ENCODE assay signal across 23 cellular contexts in genomic region chr20:62195736-62196135, GRCh38. TPM values are rescaled to one million over a fixed set of nuclear protein-coding genes. Genes with fewer than 3 reads are reported as not detected.
DNase-seq lines count a peak whose midpoint lies in the region; ATAC-seq, FAIRE-seq and TF ChIP-seq lines count a peak whose summit lies in the region.
"Had no signal": no experiment of that assay in that cellular context is flagged by ENCODE, and none has a peak within 500 bp of the region (broad histone marks: within the 10 kb centered on the region; RNA-seq: fewer than 3 reads in every experiment).

No MANE protein-coding gene starts in this region.

- H3F3A ChIP-seq in DOHH2 (ENCODE audit: control insufficient read depth, insufficient read depth): peaks cover 11% of the 10 kb centered on the region

- TF ChIP-seq CTCF in DOHH2 (IDR thresholded peaks at IDR 0.05; ENCODE audit: low read depth, low read length, poor library complexity, severe bottlenecking): no peak
- TF ChIP-seq CTCF in astrocyte (IDR thresholded peaks at IDR 0.05; ENCODE audit: insufficient read depth, low read depth, low read length): no peak
- no peak for TF ChIP-seq CTCF in progenitor cell of endocrine pancreas (IDR thresholded peaks at IDR 0.05; ENCODE audit: unreplicated experiment)

- H3K4me1 Mint-ChIP-seq in astrocyte (ENCODE audit: low read depth, unreplicated experiment) (no peaks in the 10 kb centered on the region), progenitor cell of endocrine pancreas (ENCODE audit: low read depth) (no peaks in the 10 kb centered on the region)

- H3K4me1 ChIP-seq in DOHH2 (ENCODE audit: control insufficient read depth, low read length) (peaks cover 33% of the 10 kb centered on the region), astrocyte (ENCODE audit: insufficient read depth, low read length) (no peaks in the 10 kb centered on the region), SJCRH30 (peaks cover 9% of the 10 kb centered on the region)
- H3K4me1 ChIP-seq: Peyer's patch had no signal

- 0 out of 2 replicates have a peak, but pooled peaks cover 2% of the 10 kb centered on the region for H4K20me1 ChIP-seq in DOHH2 (ENCODE audit: control insufficient read depth, insufficient read depth, low read depth, low read length)
- peaks cover 39% of the 10 kb centered on the region for H4K20me1 ChIP-seq in astrocyte (ENCODE audit: insufficient read depth, low read length)

- no peak overlapping the region for H3K9ac ChIP-seq in astrocyte (ENCODE audit: low read length)

- H3K36me3 Mint-ChIP-seq in astrocyte (ENCODE audit: low read depth, unreplicated experiment) (peaks cover 30% of the 10 kb centered on the region), progenitor cell of endocrine pancreas (ENCODE audit: insufficient read depth) (peaks cover 20% of the 10 kb centered on the region)

- no peak overlapping the region for H3K27ac Mint-ChIP-seq in astrocyte (ENCODE audit: unreplicated experiment)
- H3K27ac Mint-ChIP-seq in progenitor cell of endocrine pancreas: peak overlapping the region; percentile 79

- H3K9me2 ChIP-seq in DOHH2 (replicated peaks; ENCODE audit: control insufficient read depth, low read length): no peaks in the 10 kb centered on the region

- H3K4me3 Mint-ChIP-seq in astrocyte (ENCODE audit: unreplicated experiment): peak overlapping the region; percentile 23
- H3K4me3 Mint-ChIP-seq in progenitor cell of endocrine pancreas (ENCODE audit: low read depth): no peak overlapping the region

- H3K9me3 ChIP-seq in DOHH2 (ENCODE audit: control insufficient read depth, insufficient read depth, low read length) (no peaks in the 10 kb centered on the region), astrocyte (ENCODE audit: insufficient read depth, low read depth, low read length) (no peaks in the 10 kb centered on the region), SJCRH30 (replicated peaks) (no peaks in the 10 kb centered on the region)
- H3K9me3 ChIP-seq: Peyer's patch had no signal

- no peaks in the 10 kb centered on the region for H3K9me3 Mint-ChIP-seq in astrocyte (ENCODE audit: unreplicated experiment)
- no peaks in the 10 kb centered on the region for H3K9me3 Mint-ChIP-seq in progenitor cell of endocrine pancreas (ENCODE audit: low read depth)

- H3K79me2 ChIP-seq in DOHH2 (ENCODE audit: control insufficient read depth, low read length) (peaks cover 31% of the 10 kb centered on the region), astrocyte (ENCODE audit: insufficient read depth, low read length) (peaks cover 17% of the 10 kb centered on the region)

- H3K4me3 ChIP-seq in DOHH2 (ENCODE audit: low read length) (no peak overlapping the region), astrocyte (ENCODE audit: insufficient read depth, low read depth, low read length) (no peak overlapping the region), SJCRH30 (no peak overlapping the region)
- H3K4me3 ChIP-seq: Peyer's patch, SK-N-MC had no signal

- FAIRE-seq in astrocyte (lab: Jason Lieb, UNC): no peak
- FAIRE-seq: GM12891 had no signal

- H3K27me3 Mint-ChIP-seq in astrocyte (ENCODE audit: low read depth, unreplicated experiment): no peaks in the 10 kb centered on the region
- H3K27me3 Mint-ChIP-seq in progenitor cell of endocrine pancreas: no peaks in the 10 kb centered on the region

- H3K27me3 ChIP-seq in DOHH2 (ENCODE audit: control insufficient read depth, low read length) (no peaks in the 10 kb centered on the region), astrocyte (ENCODE audit: insufficient read depth, low read length) (no peaks in the 10 kb centered on the region), SJCRH30 (no peaks in the 10 kb centered on the region)
- H3K27me3 ChIP-seq: Peyer's patch had no signal

- no peak overlapping the region for H2AFZ ChIP-seq in astrocyte (ENCODE audit: low read depth, low read length)

- DNase-seq in Right ventricle myocardium superior (peak; percentile 37), cardiac septum (ENCODE audit: low spot score) (no peak), astrocyte (ENCODE audit: low read depth) (no peak), progenitor cell of endocrine pancreas (ENCODE audit: low spot score, unreplicated experiment) (no peak), SJCRH30 (no peak)
- DNase-seq in activated CD4-positive, CD25-positive, alpha-beta regulatory T cell treated with anti-CD3 and anti-CD28 coated beads, Interleukin-2, amount 50 U/mL, for 72 hours: no peak
- no peak for DNase-seq in stimulated activated CD8-positive, alpha-beta memory T cell treated with anti-CD3 and anti-CD28 coated beads, Interleukin-4, amount 100 ng/mL, for 48 hours
- DNase-seq: AML-193; DMS79; H7; NCI-H1092 treated with DMSO at 0.1 percent for 48 hours; NCI-H146; NCI-H2029 treated with DMSO at 0.1 percent for 48 hours; NCI-H226; NCI-H524; NCI-H774; NK-92 treated with Interleukin-12 subunit alpha and Interleukin-12 subunit beta, amount 100 ng/mL, for 24 hours had no signal

- H3K4me2 ChIP-seq in DOHH2 (ENCODE audit: low read length): peak overlapping the region; percentile 71; the same call in 1 of the 2 replicates
- H3K4me2 ChIP-seq in astrocyte (ENCODE audit: low read length): no peak overlapping the region

- peak overlapping the region; percentile 59 for H3K27ac ChIP-seq in DOHH2 (ENCODE audit: low read depth, low read length)
- no peak overlapping the region for H3K27ac ChIP-seq in astrocyte (ENCODE audit: low read depth, low read length)
- no peak overlapping the region for H3K27ac ChIP-seq in SJCRH30
- H3K27ac ChIP-seq: Peyer's patch, SK-N-MC had no signal

- H3K36me3 ChIP-seq in DOHH2 (ENCODE audit: control insufficient read depth, low read length) (peaks cover 57% of the 10 kb centered on the region), astrocyte (ENCODE audit: insufficient read depth, low read length) (peaks cover 14% of the 10 kb centered on the region), SJCRH30 (peaks cover 46% of the 10 kb centered on the region)

- intact Hi-C loops in Right ventricle myocardium superior (cut with DNase I) (no loop called here), cardiac septum (cut with DNase I) (no loop called here)

- ATAC-seq in Right ventricle myocardium superior (ENCODE audit: poor library complexity): no peak

RNA-seq across cellular contexts. Expression of gene MTG2, which starts 12.9 kb away (rescaled TPM):
- total RNA-seq in Right ventricle myocardium superior: 20.8 TPM
- 26.6 TPM for total RNA-seq in cardiac septum
- 26.6 and 31.5 TPM in 2 replicates for total RNA-seq in astrocyte
- 30.4 and 31.6 TPM in 2 replicates for total RNA-seq in progenitor cell of endocrine pancreas
- total RNA-seq in SJCRH30 (2014; rRNA removed; shearing (Covaris generic)): 63.8 and 66.2 TPM in 2 replicates

RNA-seq across cellular contexts. Expression of gene HRH3, which starts 24.3 kb away (rescaled TPM):
- total RNA-seq in Right ventricle myocardium superior (not detected), cardiac septum (not detected), astrocyte (0.07 TPM in 1 of 2 replicates, not detected in the other), progenitor cell of endocrine pancreas (0.10 TPM in 1 of 2 replicates, not detected in the other)
- total RNA-seq in SJCRH30 (2014; rRNA removed; shearing (Covaris generic)): 0.15 TPM in 1 of 2 replicates, not detected in the other
- total RNA-seq: A172, OCI-LY7 had no signal

RNA-seq across cellular contexts. Expression of gene OSBPL2, which starts 42.6 kb away (rescaled TPM):
- total RNA-seq in Right ventricle myocardium superior: 52.3 TPM
- 55.1 TPM for total RNA-seq in cardiac septum
- 55.8 and 60.3 TPM in 2 replicates for total RNA-seq in astrocyte
- 56.7 and 57.4 TPM in 2 replicates for total RNA-seq in progenitor cell of endocrine pancreas
- total RNA-seq in SJCRH30 (2014; rRNA removed; shearing (Covaris generic)): 36.7 and 40.2 TPM in 2 replicates

RNA-seq across cellular contexts. Expression of gene SS18L1, which starts 52.2 kb away (rescaled TPM):
- total RNA-seq in Right ventricle myocardium superior (8.9 TPM), cardiac septum (8.0 TPM), astrocyte (13.2 and 16.3 TPM in 2 replicates), progenitor cell of endocrine pancreas (29.8 and 32.0 TPM in 2 replicates)
- 57.4 and 68.9 TPM in 2 replicates for total RNA-seq in SJCRH30 (2014; rRNA removed; shearing (Covaris generic))

RNA-seq across cellular contexts. Expression of gene PSMA7, which starts 52.5 kb away (rescaled TPM):
- total RNA-seq in Right ventricle myocardium superior: 239 TPM
- total RNA-seq in cardiac septum: 198 TPM
- total RNA-seq in astrocyte: 284 and 324 TPM in 2 replicates
- total RNA-seq in progenitor cell of endocrine pancreas: 221 and 234 TPM in 2 replicates
- 755 and 774 TPM in 2 replicates for total RNA-seq in SJCRH30 (2014; rRNA removed; shearing (Covaris generic))
